ENCODE assay signal across 8 cellular contexts in genomic region chr19:2602391-2603181, GRCh38.
DNase-seq lines count a peak whose midpoint lies in the region; ATAC-seq and TF ChIP-seq lines count a peak whose summit lies in the region.

No MANE protein-coding gene starts in this region.

- intact Hi-C loops in esophagus muscularis mucosa (cut with DNase I) (no loop called here), uterus (cut with DNase I; ENCODE audit: low total_unique reads) (no loop called here)
- intact Hi-C loops in activated CD8-positive, alpha-beta T cell treated with anti-CD3 and anti-CD28 coated beads for 36 hours (cut with micrococcal nuclease) = no loop called here
- intact Hi-C loops in activated CD4-positive, alpha-beta memory T cell treated with anti-CD3 and anti-CD28 coated beads for 36 hours (cut with micrococcal nuclease) = no loop called here

- no peak overlapping the region for H3K4me3 Mint-ChIP-seq in T-helper 1 cell treated with Interleukin-12 subunit alpha and Interleukin-12 subunit beta and Interleukin-4 antibody, amounts not matched to agents 30 μg/mL and 1 μg/mL, for 36 hours
- H3K4me3 Mint-ChIP-seq in activated CD8-positive, alpha-beta T cell treated with anti-CD3 and anti-CD28 coated beads for 36 hours = no peak overlapping the region
- no peak overlapping the region for H3K4me3 Mint-ChIP-seq in activated CD4-positive, alpha-beta memory T cell treated with anti-CD3 and anti-CD28 coated beads for 36 hours
- H3K4me3 Mint-ChIP-seq in immature natural killer cell = no peak overlapping the region

- POLR2A ChIA-PET in activated CD8-positive, alpha-beta T cell treated with anti-CD3 and anti-CD28 coated beads for 36 hours (lab: Charles Lee) = interaction anchor here (5.7 kb wide), 1 partner anchor 126 kb away, joined by 44 read pairs; the partner anchor contains the start of gene GADD45B
- POLR2A ChIA-PET in activated CD4-positive, alpha-beta memory T cell treated with anti-CD3 and anti-CD28 coated beads for 36 hours (lab: Charles Lee) = interaction anchor here (1.5 kb wide), 1 partner anchor 127 kb away, joined by 3 read pairs; the partner anchor contains the start of gene GADD45B

- no peak for ATAC-seq in activated CD8-positive, alpha-beta T cell treated with anti-CD3 and anti-CD28 coated beads for 36 hours

- H3K36me3 Mint-ChIP-seq in T-helper 1 cell treated with Interleukin-12 subunit alpha and Interleukin-12 subunit beta and Interleukin-4 antibody, amounts not matched to agents 30 μg/mL and 1 μg/mL, for 36 hours (ENCODE audit: low read depth) = no peaks in the 10 kb centered on the region
- H3K36me3 Mint-ChIP-seq in activated CD8-positive, alpha-beta T cell treated with anti-CD3 and anti-CD28 coated beads for 36 hours (ENCODE audit: low read depth) = peaks cover 2% of the 10 kb centered on the region
- no peaks in the 10 kb centered on the region for H3K36me3 Mint-ChIP-seq in activated CD4-positive, alpha-beta memory T cell treated with anti-CD3 and anti-CD28 coated beads for 36 hours
- H3K36me3 Mint-ChIP-seq in immature natural killer cell = no peaks in the 10 kb centered on the region

- TF ChIP-seq CTCF in esophagus muscularis mucosa (IDR thresholded peaks at IDR 0.05) = peak in 2 of 3 experiments; percentile 17 to 25
- peak in 2 of 4 experiments; percentile 20 to 46 for TF ChIP-seq CTCF in uterus (IDR thresholded peaks at IDR 0.05)
- no peak for TF ChIP-seq CTCF in activated CD8-positive, alpha-beta T cell treated with anti-CD3 and anti-CD28 coated beads for 36 hours (IDR thresholded peaks at IDR 0.05)

- H3K9me3 ChIP-seq in esophagus muscularis mucosa (no peaks in the 10 kb centered on the region), uterus (no peaks in the 10 kb centered on the region)

- peak overlapping the region; percentile 36 to 55 (median 46) for H3K4me3 ChIP-seq in esophagus muscularis mucosa
- H3K4me3 ChIP-seq in uterus = peak overlapping the region; percentile 29 to 33

- peak overlapping the region; percentile 91 to 97 (median 94) for H3K27ac ChIP-seq in esophagus muscularis mucosa (replicated peaks in 1 of 4)
- H3K27ac ChIP-seq in uterus = peak overlapping the region; percentile 90 to 93

- CTCF ChIA-PET in activated CD8-positive, alpha-beta T cell treated with anti-CD3 and anti-CD28 coated beads for 36 hours (lab: Charles Lee) = interaction anchor here (0.6 to 4.3 kb wide), 4 partner anchors 8 to 99 kb away, joined by 3 to 40 read pairs (median 6); no protein-coding TSS in a partner anchor
- CTCF ChIA-PET in activated CD4-positive, alpha-beta memory T cell treated with anti-CD3 and anti-CD28 coated beads for 36 hours (lab: Charles Lee) = interaction anchor here (0.6 to 1.1 kb wide), 3 partner anchors 10 to 12 kb away, joined by 5 read pairs; no protein-coding TSS in a partner anchor

- H3K27me3 ChIP-seq in esophagus muscularis mucosa (no peaks in the 10 kb centered on the region), uterus (no peaks in the 10 kb centered on the region)

- TF ChIP-seq POLR2A in esophagus muscularis mucosa (IDR thresholded peaks at IDR 0.05; ENCODE audit: low read depth) (peak; percentile 30), uterus (IDR thresholded peaks at IDR 0.05) (peak; percentile 27 to 30)

- WGBS in esophagus muscularis mucosa = 40% methylated on average over 17 of the region's 23 CpGs

- peak; percentile 98 for TF ChIP-seq EP300 in esophagus muscularis mucosa (IDR thresholded peaks at IDR 0.05)

- peaks cover 6% of the 10 kb centered on the region for H3K27me3 Mint-ChIP-seq in T-helper 1 cell treated with Interleukin-12 subunit alpha and Interleukin-12 subunit beta and Interleukin-4 antibody, amounts not matched to agents 30 μg/mL and 1 μg/mL, for 36 hours (ENCODE audit: low read depth)
- H3K27me3 Mint-ChIP-seq in activated CD8-positive, alpha-beta T cell treated with anti-CD3 and anti-CD28 coated beads for 36 hours = peaks cover 8% of the 10 kb centered on the region
- peaks cover 3% of the 10 kb centered on the region for H3K27me3 Mint-ChIP-seq in activated CD4-positive, alpha-beta memory T cell treated with anti-CD3 and anti-CD28 coated beads for 36 hours
- H3K27me3 Mint-ChIP-seq in immature natural killer cell (ENCODE audit: low read depth in 3 of 3) = peaks cover 6 to 18% (median 8%) of the 10 kb centered on the region in 3 donors

- H3K36me3 ChIP-seq in esophagus muscularis mucosa (no peaks in the 10 kb centered on the region), uterus (no peaks in the 10 kb centered on the region)

- DNase-seq in T-helper 1 cell = no peak
- DNase-seq in esophagus muscularis mucosa (ENCODE audit: extremely low spot score) = peak; percentile 97
- peak; percentile 24 for DNase-seq in middle frontal gyrus (ENCODE audit: extremely low spot score, low spot score)
- DNase-seq in uterus = peak; percentile 90 to 93
- DNase-seq in activated CD8-positive, alpha-beta T cell treated with anti-CD3 and anti-CD28 coated beads for 36 hours = no peak
- DNase-seq in activated CD4-positive, alpha-beta memory T cell treated with anti-CD3 and anti-CD28 coated beads for 36 hours = no peak
- no peak for DNase-seq in immature natural killer cell

- peak overlapping the region; percentile 74 for H3K27ac Mint-ChIP-seq in T-helper 1 cell treated with Interleukin-12 subunit alpha and Interleukin-12 subunit beta and Interleukin-4 antibody, amounts not matched to agents 30 μg/mL and 1 μg/mL, for 36 hours
- no peak overlapping the region for H3K27ac Mint-ChIP-seq in activated CD8-positive, alpha-beta T cell treated with anti-CD3 and anti-CD28 coated beads for 36 hours
- H3K27ac Mint-ChIP-seq in activated CD4-positive, alpha-beta memory T cell treated with anti-CD3 and anti-CD28 coated beads for 36 hours = no peak overlapping the region
- H3K27ac Mint-ChIP-seq in immature natural killer cell = no peak overlapping the region

- H3K4me1 Mint-ChIP-seq in T-helper 1 cell treated with Interleukin-12 subunit alpha and Interleukin-12 subunit beta and Interleukin-4 antibody, amounts not matched to agents 30 μg/mL and 1 μg/mL, for 36 hours (ENCODE audit: low read depth) = peaks cover 14% of the 10 kb centered on the region
- H3K4me1 Mint-ChIP-seq in activated CD8-positive, alpha-beta T cell treated with anti-CD3 and anti-CD28 coated beads for 36 hours (ENCODE audit: low read depth) = peaks cover 17% of the 10 kb centered on the region
- peaks cover 15% of the 10 kb centered on the region for H3K4me1 Mint-ChIP-seq in activated CD4-positive, alpha-beta memory T cell treated with anti-CD3 and anti-CD28 coated beads for 36 hours (ENCODE audit: low read depth)
- peaks cover 14 to 16% of the 10 kb centered on the region in 2 donors for H3K4me1 Mint-ChIP-seq in immature natural killer cell

- peaks cover 40 to 72% (median 60%) of the 10 kb centered on the region in 4 donors for H3K4me1 ChIP-seq in esophagus muscularis mucosa
- H3K4me1 ChIP-seq in uterus = peaks cover 3% of the 10 kb centered on the region in 2 donors

- no peaks in the 10 kb centered on the region for H3K9me3 Mint-ChIP-seq in T-helper 1 cell treated with Interleukin-12 subunit alpha and Interleukin-12 subunit beta and Interleukin-4 antibody, amounts not matched to agents 30 μg/mL and 1 μg/mL, for 36 hours
- H3K9me3 Mint-ChIP-seq in activated CD8-positive, alpha-beta T cell treated with anti-CD3 and anti-CD28 coated beads for 36 hours = no peaks in the 10 kb centered on the region
- H3K9me3 Mint-ChIP-seq in activated CD4-positive, alpha-beta memory T cell treated with anti-CD3 and anti-CD28 coated beads for 36 hours = no peaks in the 10 kb centered on the region
- no peaks in the 10 kb centered on the region for H3K9me3 Mint-ChIP-seq in immature natural killer cell

Comparison
In these comparisons a context has a peak if more than half of its experiments do, and no peak if none do; other contexts are left out.
1. DNase-seq: peak in esophagus muscularis mucosa (single experiment), middle frontal gyrus (single experiment) and uterus (2 of 2); none in T-helper 1 cell (0 of 5), activated CD8-positive, alpha-beta T cell treated with anti-CD3 and anti-CD28 coated beads for 36 hours (single experiment), activated CD4-positive, alpha-beta memory T cell treated with anti-CD3 and anti-CD28 coated beads for 36 hours (single experiment) and immature natural killer cell (0 of 3).